9 cellular contexts compared by ENCODE assay signal in the genomic region with DNA sequence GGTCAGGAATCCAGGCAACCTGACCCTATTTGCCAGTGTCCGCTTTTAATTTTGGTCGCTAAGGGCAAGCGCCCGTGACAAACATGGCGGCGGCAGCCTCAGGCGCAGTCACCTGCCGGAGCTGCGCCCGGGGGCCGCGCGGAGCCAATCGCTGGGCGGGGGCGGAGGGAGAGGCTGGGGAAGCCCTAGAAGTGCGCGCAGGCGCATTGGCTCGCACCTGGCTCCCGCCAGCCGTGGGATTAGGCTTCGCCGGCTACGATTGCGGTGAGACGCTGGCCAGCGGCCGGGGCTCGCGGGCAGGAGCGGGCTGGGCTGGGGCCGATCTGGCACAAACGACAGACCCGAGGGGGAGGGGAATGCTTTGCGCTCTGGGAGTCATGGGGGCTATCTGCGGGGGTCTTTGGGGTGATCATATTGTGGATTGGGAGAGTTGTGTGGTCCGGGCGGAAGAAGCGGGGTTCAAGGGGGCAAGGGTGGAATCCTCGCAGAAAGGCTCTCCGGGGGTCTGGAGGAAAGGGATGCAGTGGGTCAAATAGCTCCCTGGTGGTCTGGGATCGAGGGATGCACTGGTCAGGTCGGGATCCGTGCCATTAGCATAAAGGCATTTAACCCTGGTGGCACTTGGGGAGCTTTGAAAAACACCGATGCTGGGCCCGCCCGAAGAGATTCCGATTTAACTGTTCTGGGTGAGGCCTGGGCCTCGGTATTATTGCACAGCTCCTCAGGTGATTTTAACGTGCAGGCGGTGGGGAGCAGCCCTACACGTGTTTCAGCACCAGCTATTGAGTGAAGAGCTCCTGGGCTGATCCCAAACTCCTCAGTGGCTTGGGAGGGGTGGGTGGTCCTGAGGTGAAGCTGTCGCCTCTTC. TPM values are rescaled to one million over a fixed set of nuclear protein-coding genes. Genes with fewer than 3 reads are reported as not detected.
DNase-seq lines count a peak whose midpoint lies in the region; ATAC-seq, FAIRE-seq and TF ChIP-seq lines count a peak whose summit lies in the region.
"Had no signal": no experiment of that assay in that cellular context is flagged by ENCODE, and none has a peak within 500 bp of the region (broad histone marks: within the 10 kb centered on the region; RNA-seq: fewer than 3 reads in every experiment).

No MANE protein-coding gene starts in this region.

- no peaks in the 10 kb centered on the region; the same call in 1 of the 2 replicates for H3K79me1 ChIP-seq in H1 (ENCODE audit: low read depth, low read length)

- peak; percentile 100 for ATAC-seq in CD4-positive, alpha-beta T cell (ENCODE audit: poor library complexity)
- peak; percentile 84 for ATAC-seq in GM19467 (IDR thresholded peaks at IDR 0.05; ENCODE audit: unreplicated experiment)

- H3K23me2 ChIP-seq in H1 (ENCODE audit: low read depth, low read length), result peaks cover 5% of the 10 kb centered on the region; the same call in 1 of the 2 replicates

- H2AK5ac ChIP-seq in H1 (ENCODE audit: low read depth, low read length), result 0 out of 2 replicates have a peak overlapping the region, but pooled peaks have one; percentile 88

- H3K36me3 Mint-ChIP-seq in CD4-positive, alpha-beta T cell (ENCODE audit: low read depth), result no peaks in the 10 kb centered on the region
- H3K36me3 Mint-ChIP-seq in mesothelial cell of epicardium, result no peaks in the 10 kb centered on the region

- H3K27me3 ChIP-seq in CD4-positive, alpha-beta T cell (ENCODE audit: control insufficient read depth, insufficient read depth, low read length), result no peaks in the 10 kb centered on the region
- H3K27me3 ChIP-seq in H1 (replicated peaks in 1 of 4; ENCODE audit: control insufficient read depth in 3 of 4, extremely low read depth in 1 of 4, insufficient read depth in 3 of 4, low read length in 3 of 4), result peaks cover 0 to 5% (median 0%) of the 10 kb centered on the region in 4 experiments; a peak in 1 of 7 replicates

- H2BK5ac ChIP-seq in H1 (ENCODE audit: low read depth, low read length), result peak overlapping the region; percentile 87

- H3K4me1 Mint-ChIP-seq in CD4-positive, alpha-beta T cell (ENCODE audit: low read depth), result peaks cover 29% of the 10 kb centered on the region
- H3K4me1 Mint-ChIP-seq in mesothelial cell of epicardium, result peaks cover 32% of the 10 kb centered on the region

- TF ChIP-seq POLR2A in H1 (IDR thresholded peaks at IDR 0.05; ENCODE audit: control extremely low read depth in 1 of 2, low read depth in 2 of 2, low read length in 2 of 2), result peak in 1 of 2 experiments; percentile 71; a peak in 2 of 3 replicates

- H2AFZ ChIP-seq in H1 (ENCODE audit: low read length), result peak overlapping the region; percentile 97

- POLR2A ChIA-PET in CD4-positive, alpha-beta T cell (lab: Charles Lee), result interaction anchor here (0.6 to 6.4 kb wide), 15 partner anchors 10 to 338 kb away, joined by 3 to 90 read pairs (median 5); a partner anchor contains a TSS
- POLR2A ChIA-PET in H1 (lab: Charles Lee; ENCODE audit: partially characterized antibody), result interaction anchor here (0.9 to 5.7 kb wide), 15 partner anchors 8 to 305 kb away, joined by 3 to 69 read pairs (median 4); a partner anchor contains a TSS

- TF ChIP-seq EP300 in H1 (IDR thresholded peaks at IDR 0.05; ENCODE audit: borderline replicate concordance in 1 of 2, low read depth in 2 of 2, low read length in 2 of 2), result peak in 1 of 2 experiments; percentile 16; a peak in 1 of 3 replicates

- intact Hi-C loops in CD4-positive, alpha-beta T cell (cut with DNase I, micrococcal nuclease), result loop anchor here (1.0 to 2.0 kb wide), 4 partner anchors 17 to 43 kb away; a partner anchor contains a TSS

- peak; percentile 87 to 94 (median 92) for DNase-seq in CD4-positive, alpha-beta T cell
- DNase-seq in HT1080 (ENCODE audit: low read depth), result peak; percentile 73
- DNase-seq in NOMO-1 (lab: John Stamatoyannopoulos, UW; ENCODE audit: unreplicated experiment in 2 of 2), result peak; percentile 90 to 95
- DNase-seq in activated CD8-positive, alpha-beta memory T cell treated with anti-CD3 and anti-CD28 coated beads, Interleukin-2, amount 50 U/mL, for 1 hour (ENCODE audit: extremely low read depth), result peak; percentile 77
- DNase-seq in H1 (ENCODE audit: low read depth in 1 of 2, low spot score in 2 of 2), result peak; percentile 75 to 98
- DNase-seq in mesothelial cell of epicardium (ENCODE audit: low spot score in 2 of 2, unreplicated experiment in 2 of 2), result peak; percentile 93 to 96
- peak; percentile 90 to 92 for DNase-seq in stimulated activated CD8-positive, alpha-beta memory T cell treated with anti-CD3 and anti-CD28 coated beads, Interleukin-15, amount 100 ng/mL, for 48 hours (ENCODE audit: low read depth in 2 of 2)

- FAIRE-seq in H1 (lab: Jason Lieb, UNC), result no peak

- no peaks in the 10 kb centered on the region for H3K79me2 ChIP-seq in H1 (ENCODE audit: control insufficient read depth in 1 of 2, insufficient read depth in 2 of 2, low read length in 2 of 2)

- H4K91ac ChIP-seq in H1 (replicated peaks; ENCODE audit: insufficient read length, low read length), result peak overlapping the region; percentile 84

- H2BK20ac ChIP-seq in H1 (ENCODE audit: low read length), result 0 out of 2 replicates have a peak overlapping the region, but pooled peaks have one; percentile 28

- H4K8ac ChIP-seq in H1 (ENCODE audit: extremely low read depth, insufficient read depth, low read length), result peak overlapping the region; percentile 47; the same call in 1 of the 2 replicates

- H3K56ac ChIP-seq in H1 (replicated peaks; ENCODE audit: insufficient read length, low read depth, low read length), result peak overlapping the region; percentile 26

- no peak overlapping the region for H3K4ac ChIP-seq in H1 (replicated peaks; ENCODE audit: insufficient read length, low read depth, low read length)

- H3K9me3 ChIP-seq in CD4-positive, alpha-beta T cell (ENCODE audit: control insufficient read depth, low read length), result no peaks in the 10 kb centered on the region
- H3K9me3 ChIP-seq in H1 (ENCODE audit: insufficient read depth in 2 of 2, low read depth in 1 of 2, low read length in 1 of 2), result no peaks in the 10 kb centered on the region

- peak overlapping the region; percentile 35 for H4K5ac ChIP-seq in H1 (ENCODE audit: insufficient read length, low read depth, low read length)

- WGBS in H1 (ENCODE audit: extremely low coverage in 1 of 2, insufficient coverage in 1 of 2, insufficient read length in 1 of 2, insufficient replicate concordance in 2 of 2, low coverage in 1 of 2, low lambda C conversion rate in 2 of 2, missing lambda C conversion rate in 1 of 2), 2 experiments, result 4% methylated on average over 51 of the region's 54 CpGs; no CpG with 5 or more reads in 1 of the 2 experiments

- peak overlapping the region; percentile 70 for H3K27ac Mint-ChIP-seq in CD4-positive, alpha-beta T cell
- peak overlapping the region; percentile 69 for H3K27ac Mint-ChIP-seq in mesothelial cell of epicardium

- no peaks in the 10 kb centered on the region for H3K27me3 Mint-ChIP-seq in CD4-positive, alpha-beta T cell
- H3K27me3 Mint-ChIP-seq in mesothelial cell of epicardium (ENCODE audit: low read depth), result peaks cover 20% of the 10 kb centered on the region

- no peaks in the 10 kb centered on the region for H4K20me1 ChIP-seq in H1 (replicated peaks in 1 of 2; ENCODE audit: control insufficient read depth in 1 of 2, insufficient read depth in 2 of 2, low read length in 2 of 2)

- peak overlapping the region; percentile 50 to 75 (median 67) for H3K4me3 ChIP-seq in H1 (ENCODE audit: extremely low read depth in 1 of 4, insufficient read depth in 2 of 4, low read depth in 3 of 4, low read length in 4 of 4)

- peak overlapping the region; percentile 38 for H3K27ac ChIP-seq in CD4-positive, alpha-beta T cell (ENCODE audit: low read depth, low read length)
- peak overlapping the region; percentile 51; the same call in 1 of the 2 replicates for H3K27ac ChIP-seq in H1 (ENCODE audit: low read depth, low read length)
- H3K27ac ChIP-seq: epithelial cell of prostate had no signal

- peaks cover 0 to 5% (median under 1%) of the 10 kb centered on the region in 4 experiments; a peak in 1 of 8 replicates for H3K36me3 ChIP-seq in H1 (ENCODE audit: control insufficient read depth in 2 of 4, insufficient read depth in 4 of 4, low read length in 3 of 4)

- H3K18ac ChIP-seq in H1 (ENCODE audit: extremely low read depth, low read length), result peak overlapping the region; percentile 66

- H3K23ac ChIP-seq in H1 (ENCODE audit: insufficient read length), result no peak overlapping the region

- no peak for TF ChIP-seq CTCF in CD4-positive, alpha-beta T cell (IDR thresholded peaks at IDR 0.05)
- TF ChIP-seq CTCF in H1 (IDR thresholded peaks at IDR 0.05; ENCODE audit: control extremely low read depth in 1 of 3, insufficient read depth in 1 of 3, low read depth in 1 of 3, low read length in 3 of 3) (no peak), mesothelial cell of epicardium (IDR thresholded peaks at IDR 0.05; ENCODE audit: unreplicated experiment) (no peak)

- H2BK120ac ChIP-seq in H1 (replicated peaks; ENCODE audit: low read depth, low read length), result no peak overlapping the region

- H3K9ac ChIP-seq in H1 (replicated peaks in 1 of 4; ENCODE audit: extremely low read depth in 1 of 4, low read depth in 3 of 4, low read length in 3 of 4), result peak overlapping the region in 2 of 4 experiments; percentile 61 to 83; a peak in 6 of 7 replicates

- peak overlapping the region; percentile 66 for H2BK15ac ChIP-seq in H1 (ENCODE audit: low read length)

- CTCF ChIA-PET in CD4-positive, alpha-beta T cell (lab: Charles Lee), result interaction anchor here (0.7 to 3.2 kb wide), 5 partner anchors 11 to 58 kb away, joined by 3 to 19 read pairs (median 7); a partner anchor contains a TSS
- CTCF ChIA-PET in H1 (lab: Charles Lee; ENCODE audit: partially characterized antibody), result interaction anchor here (0.8 to 4.7 kb wide), 22 partner anchors 8 to 230 kb away, joined by 3 to 40 read pairs (median 4); a partner anchor contains a TSS

- no peaks in the 10 kb centered on the region for H3K9me3 Mint-ChIP-seq in CD4-positive, alpha-beta T cell
- H3K9me3 Mint-ChIP-seq in mesothelial cell of epicardium, result no peaks in the 10 kb centered on the region

- peak overlapping the region; percentile 75 to 94 for H3K4me2 ChIP-seq in H1 (ENCODE audit: insufficient read depth in 1 of 2, low read depth in 2 of 2, low read length in 2 of 2)

- H2BK12ac ChIP-seq in H1 (ENCODE audit: low read depth, low read length), result peak overlapping the region; percentile 69; the same call in 1 of the 2 replicates

- no peak overlapping the region for H3K14ac ChIP-seq in H1 (ENCODE audit: insufficient read length)

- TF ChIP-seq RAD21 in H1 (IDR thresholded peaks at IDR 0.05 in 1 of 2, conservative IDR thresholded peaks at IDR 0.05 in 1 of 2; ENCODE audit: low read depth in 2 of 2, low read length in 2 of 2), result no peak

- H3K4me3 Mint-ChIP-seq in CD4-positive, alpha-beta T cell, result peak overlapping the region; percentile 92
- peak overlapping the region; percentile 76 for H3K4me3 Mint-ChIP-seq in mesothelial cell of epicardium

- peaks cover 8 to 24% (median 14%) of the 10 kb centered on the region in 4 experiments for H3K4me1 ChIP-seq in H1 (replicated peaks in 1 of 4; ENCODE audit: control insufficient read depth in 3 of 4, insufficient read depth in 4 of 4, low read length in 3 of 4)

RNA-seq across cellular contexts. Expression of a gene that starts 10.1 kb away (rescaled TPM):
- under 1 TPM; 0.16 to 0.28 TPM for total RNA-seq in CD4-positive, alpha-beta T cell
- 0.37 TPM in 1 of 2 replicates, not detected in the other for total RNA-seq in HT1080 (2014; rRNA removed; shearing (Covaris generic))
- 0.35 TPM in 1 of 2 replicates, not detected in the other for polyA plus RNA-seq in HT1080 (2015; cell fraction: cytosol; rRNA removed)
- not detected in 2 replicates for polyA plus RNA-seq in HT1080 (2015; cell fraction: nucleus; rRNA removed)
- total RNA-seq in H1 (2021; fragmentation: NEBNext Ultra II Directional; extraction: Animal tissue kit (Norgen Biotek cat#: 25700)), result 0.34 and 0.44 TPM in 2 replicates
- polyA plus RNA-seq in H1 (2011; rRNA removed), result 0.48 and 0.80 TPM in 2 replicates
- 0.41 TPM for polyA plus RNA-seq in H1 (2011; cell fraction: cytosol; rRNA removed)
- 0.40 TPM for polyA plus RNA-seq in H1 (2011; cell fraction: nucleus; rRNA removed)
- 1.8 to 2.5 TPM (median 2.2 TPM) in 4 replicates for polyA plus RNA-seq in H1 (2012, experiment 1 of 2)
- 0.34 TPM for polyA plus RNA-seq in H1 (2012, experiment 2 of 2)
- polyA plus RNA-seq in H1 (2013, experiment 1 of 2), result 0.32 TPM
- 0.35 TPM for polyA plus RNA-seq in H1 (2013, experiment 2 of 2)
- 0.49 and 0.76 TPM in 2 replicates for polyA minus RNA-seq in H1 (2011; rRNA and poly(A)+ RNA removed)
- polyA minus RNA-seq in H1 (2011; cell fraction: cytosol; rRNA and poly(A)+ RNA removed), result not detected
- not detected for polyA minus RNA-seq in H1 (2011; cell fraction: nucleus; rRNA and poly(A)+ RNA removed)
- not detected in 3 replicates for total RNA-seq in mesothelial cell of epicardium

RNA-seq across cellular contexts. Expression of a gene that starts 29.0 kb away (rescaled TPM):
- 10 to 100 TPM; 25.5 to 25.6 TPM for total RNA-seq in CD4-positive, alpha-beta T cell
- total RNA-seq in HT1080 (2014; rRNA removed; shearing (Covaris generic)), result 38.1 and 44.2 TPM in 2 replicates
- 67.6 and 72.0 TPM in 2 replicates for polyA plus RNA-seq in HT1080 (2015; cell fraction: cytosol; rRNA removed)
- polyA plus RNA-seq in HT1080 (2015; cell fraction: nucleus; rRNA removed), result 59.2 and 59.7 TPM in 2 replicates
- total RNA-seq in H1 (2021; fragmentation: NEBNext Ultra II Directional; extraction: Animal tissue kit (Norgen Biotek cat#: 25700)), result 41.7 and 43.6 TPM in 2 replicates
- polyA plus RNA-seq in H1 (2011; rRNA removed), result 55.2 and 66.7 TPM in 2 replicates
- 64.7 TPM for polyA plus RNA-seq in H1 (2011; cell fraction: cytosol; rRNA removed)
- 85.7 TPM for polyA plus RNA-seq in H1 (2011; cell fraction: nucleus; rRNA removed)
- 34.9 to 55.7 TPM (median 49.6 TPM) in 4 replicates for polyA plus RNA-seq in H1 (2012, experiment 1 of 2)
- polyA plus RNA-seq in H1 (2012, experiment 2 of 2), result 50.4 TPM
- polyA plus RNA-seq in H1 (2013, experiment 1 of 2), result 59.5 TPM
- 62.0 TPM for polyA plus RNA-seq in H1 (2013, experiment 2 of 2)
- polyA minus RNA-seq in H1 (2011; rRNA and poly(A)+ RNA removed), result 15.2 and 16.5 TPM in 2 replicates
- 25.0 TPM for polyA minus RNA-seq in H1 (2011; cell fraction: cytosol; rRNA and poly(A)+ RNA removed)
- 17.6 TPM for polyA minus RNA-seq in H1 (2011; cell fraction: nucleus; rRNA and poly(A)+ RNA removed)
- 75.0 to 80.5 TPM (median 75.6 TPM) in 3 replicates for total RNA-seq in mesothelial cell of epicardium

RNA-seq across cellular contexts. Expression of a gene that starts 40.8 kb away (rescaled TPM):
- total RNA-seq in CD4-positive, alpha-beta T cell, result 10 to 100 TPM; 10.2 to 10.4 TPM
- total RNA-seq in HT1080 (2014; rRNA removed; shearing (Covaris generic)), result 11.8 and 17.6 TPM in 2 replicates
- polyA plus RNA-seq in HT1080 (2015; cell fraction: cytosol; rRNA removed), result 11.6 and 17.0 TPM in 2 replicates
- polyA plus RNA-seq in HT1080 (2015; cell fraction: nucleus; rRNA removed), result 12.5 and 17.3 TPM in 2 replicates
- total RNA-seq in H1 (2021; fragmentation: NEBNext Ultra II Directional; extraction: Animal tissue kit (Norgen Biotek cat#: 25700)), result 11.3 and 15.4 TPM in 2 replicates
- 22.6 and 29.2 TPM in 2 replicates for polyA plus RNA-seq in H1 (2011; rRNA removed)
- 24.4 TPM for polyA plus RNA-seq in H1 (2011; cell fraction: cytosol; rRNA removed)
- 29.1 TPM for polyA plus RNA-seq in H1 (2011; cell fraction: nucleus; rRNA removed)
- 6.3 to 17.2 TPM (median 16.5 TPM) in 4 replicates for polyA plus RNA-seq in H1 (2012, experiment 1 of 2)
- polyA plus RNA-seq in H1 (2012, experiment 2 of 2), result 12.9 TPM
- 8.9 TPM for polyA plus RNA-seq in H1 (2013, experiment 1 of 2)
- 8.0 TPM for polyA plus RNA-seq in H1 (2013, experiment 2 of 2)
- polyA minus RNA-seq in H1 (2011; rRNA and poly(A)+ RNA removed), result 1.7 and 1.8 TPM in 2 replicates
- polyA minus RNA-seq in H1 (2011; cell fraction: cytosol; rRNA and poly(A)+ RNA removed), result 9.8 TPM
- polyA minus RNA-seq in H1 (2011; cell fraction: nucleus; rRNA and poly(A)+ RNA removed), result 9.6 TPM
- total RNA-seq in mesothelial cell of epicardium, result 9.4 to 11.7 TPM (median 10.1 TPM) in 3 replicates

RNA-seq across cellular contexts. Expression of a gene that starts 41.1 kb away (rescaled TPM):
- total RNA-seq in CD4-positive, alpha-beta T cell, result 10 to 100 TPM; 43.3 to 46.3 TPM
- total RNA-seq in HT1080 (2014; rRNA removed; shearing (Covaris generic)), result 111 and 124 TPM in 2 replicates
- polyA plus RNA-seq in HT1080 (2015; cell fraction: cytosol; rRNA removed), result 77.5 and 80.3 TPM in 2 replicates
- 89.7 and 98.0 TPM in 2 replicates for polyA plus RNA-seq in HT1080 (2015; cell fraction: nucleus; rRNA removed)
- total RNA-seq in H1 (2021; fragmentation: NEBNext Ultra II Directional; extraction: Animal tissue kit (Norgen Biotek cat#: 25700)), result 86.3 and 88.0 TPM in 2 replicates
- polyA plus RNA-seq in H1 (2011; rRNA removed), result 78.6 and 79.7 TPM in 2 replicates
- polyA plus RNA-seq in H1 (2011; cell fraction: cytosol; rRNA removed), result 82.7 TPM
- 137 TPM for polyA plus RNA-seq in H1 (2011; cell fraction: nucleus; rRNA removed)
- polyA plus RNA-seq in H1 (2012, experiment 1 of 2), result 70.2 to 86.1 TPM (median 80.4 TPM) in 4 replicates
- polyA plus RNA-seq in H1 (2012, experiment 2 of 2), result 89.0 TPM
- 46.5 TPM for polyA plus RNA-seq in H1 (2013, experiment 1 of 2)
- 47.5 TPM for polyA plus RNA-seq in H1 (2013, experiment 2 of 2)
- polyA minus RNA-seq in H1 (2011; rRNA and poly(A)+ RNA removed), result 141 and 153 TPM in 2 replicates
- 62.0 TPM for polyA minus RNA-seq in H1 (2011; cell fraction: cytosol; rRNA and poly(A)+ RNA removed)
- polyA minus RNA-seq in H1 (2011; cell fraction: nucleus; rRNA and poly(A)+ RNA removed), result 56.7 TPM
- 91.5 to 93.6 TPM (median 91.7 TPM) in 3 replicates for total RNA-seq in mesothelial cell of epicardium

RNA-seq across cellular contexts. Expression of a gene that starts 42.4 kb away (rescaled TPM):
- total RNA-seq in CD4-positive, alpha-beta T cell, result 1 to 10 TPM; 6.7 to 7.3 TPM
- 6.5 and 9.7 TPM in 2 replicates for total RNA-seq in HT1080 (2014; rRNA removed; shearing (Covaris generic))
- 16.8 TPM in 2 replicates for polyA plus RNA-seq in HT1080 (2015; cell fraction: cytosol; rRNA removed)
- polyA plus RNA-seq in HT1080 (2015; cell fraction: nucleus; rRNA removed), result 21.5 and 23.1 TPM in 2 replicates
- total RNA-seq in H1 (2021; fragmentation: NEBNext Ultra II Directional; extraction: Animal tissue kit (Norgen Biotek cat#: 25700)), result 9.4 and 10.8 TPM in 2 replicates
- polyA plus RNA-seq in H1 (2011; rRNA removed), result 7.0 and 7.1 TPM in 2 replicates
- polyA plus RNA-seq in H1 (2011; cell fraction: cytosol; rRNA removed), result 4.8 TPM
- polyA plus RNA-seq in H1 (2011; cell fraction: nucleus; rRNA removed), result 7.2 TPM
- 8.7 to 11.0 TPM (median 9.7 TPM) in 4 replicates for polyA plus RNA-seq in H1 (2012, experiment 1 of 2)
- 10.4 TPM for polyA plus RNA-seq in H1 (2012, experiment 2 of 2)
- polyA plus RNA-seq in H1 (2013, experiment 1 of 2), result 3.7 TPM
- 3.9 TPM for polyA plus RNA-seq in H1 (2013, experiment 2 of 2)
- 9.5 and 11.9 TPM in 2 replicates for polyA minus RNA-seq in H1 (2011; rRNA and poly(A)+ RNA removed)
- 6.4 TPM for polyA minus RNA-seq in H1 (2011; cell fraction: cytosol; rRNA and poly(A)+ RNA removed)
- polyA minus RNA-seq in H1 (2011; cell fraction: nucleus; rRNA and poly(A)+ RNA removed), result 7.4 TPM
- 32.4 to 33.4 TPM (median 32.7 TPM) in 3 replicates for total RNA-seq in mesothelial cell of epicardium

Comparison
In these comparisons a context has a peak if more than half of its experiments do, and no peak if none do; other contexts are left out.
1. Peak in every context shown above with its lines: DNase-seq, ATAC-seq, H3K4me3 ChIP-seq and H3K27ac ChIP-seq.